34 cellular contexts compared by ENCODE assay signal in the genomic region with DNA sequence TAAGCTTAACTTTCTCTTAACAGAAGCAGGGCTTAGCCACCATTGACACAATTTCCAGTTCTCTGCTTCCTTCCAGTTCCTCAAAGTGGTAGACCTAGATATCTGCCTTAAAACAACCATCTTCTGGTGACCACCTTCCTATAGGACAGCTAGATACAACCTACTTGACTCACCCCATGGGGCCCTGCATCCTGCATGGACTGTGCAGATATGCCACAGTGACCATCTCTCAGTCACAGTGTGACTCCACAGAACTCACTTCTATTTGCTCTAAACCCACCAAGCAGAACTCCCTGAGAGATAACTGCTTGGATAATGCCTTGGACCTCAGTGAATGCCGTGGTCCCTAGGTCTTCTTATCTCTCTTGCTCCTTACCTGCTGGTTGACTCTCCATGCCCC.
"Had no signal": no experiment of that assay in that cellular context is flagged by ENCODE, and none has a peak within 500 bp of the region (broad histone marks: within the 10 kb centered on the region; RNA-seq: fewer than 3 reads in every experiment).

No MANE protein-coding gene starts in this region.

- DNase-seq: Karpas-422, Kasumi-1, MG63, MM.1S, MV-4-11, NCI-H1048, NCI-H1092, NCI-H1092 treated with DMSO at 0.1 percent for 48 hours, NCI-H1105, NCI-H1105 treated with DMSO at 0.1 percent for 48 hours, NCI-H1417, NCI-H1417 treated with DMSO at 0.1 percent for 48 hours, NCI-H1436, NCI-H1436 treated with DMSO at 0.1 percent for 48 hours, NCI-H146, NCI-H1694, NCI-H1694 treated with DMSO at 0.1 percent for 48 hours, NCI-H187, NCI-H187 treated with DMSO at 0.1 percent for 48 hours, NCI-H1930, NCI-H2029, NCI-H2029 treated with DMSO at 0.1 percent for 48 hours, NCI-H2081, NCI-H2081 treated with DMSO at 0.1 percent for 48 hours, NCI-H2107, NCI-H2171, NCI-H2171 treated with DMSO at 0.1 percent for 48 hours, NCI-H2227 treated with DMSO at 0.1 percent for 48 hours, NCI-H226, NCI-H345, NCI-H446, NCI-H446 treated with DMSO at 0.1 percent for 48 hours, NCI-H510A, NCI-H510A treated with DMSO at 0.1 percent for 48 hours had no signal

- H3K4me3 ChIP-seq: MG63 had no signal
